16 cellular contexts compared by ENCODE assay signal in genomic region chr14:56797569-56798446, GRCh38. TPM values are rescaled to one million over a fixed set of nuclear protein-coding genes. Genes with fewer than 3 reads are reported as not detected.
A peak's percentile ranks its signal among the peaks of the same experiment; 100 is the strongest.
DNase-seq lines count a peak whose midpoint lies in the region; ATAC-seq and TF ChIP-seq lines count a peak whose summit lies in the region.
"Had no signal": no experiment of that assay in that cellular context is flagged by ENCODE, and none has a peak within 500 bp of the region (broad histone marks: within the 10 kb centered on the region; RNA-seq: fewer than 3 reads in every experiment).

No MANE protein-coding gene starts in this region.

- H3K36me3 ChIP-seq in iPS-20b (ENCODE audit: insufficient read depth, low read depth, low read length) (peaks cover 33% of the 10 kb centered on the region), rectal smooth muscle tissue (ENCODE audit: control insufficient read depth, insufficient read depth, low read length) (no peaks in the 10 kb centered on the region)
- H3K36me3 ChIP-seq: uterus had no signal

- DNase-seq in Daoy (ENCODE audit: low read depth) (peak; percentile 8), AG08396 (ENCODE audit: low spot score) (no peak), AML-193 (lab: John Stamatoyannopoulos, UW) (no peak), DMS114 treated with DMSO at 0.1 percent for 48 hours (lab: John Stamatoyannopoulos, UW; ENCODE audit: unreplicated experiment) (no peak)
- DNase-seq: activated CD4-positive, alpha-beta T cell treated with anti-CD3 and anti-CD28 coated beads, Interleukin-2, amount 50 U/mL, for 4 hours; NCI-H2029 treated with DMSO at 0.1 percent for 48 hours; occipital lobe; T-cell; uterus had no signal

- H3K27me3 ChIP-seq in iPS-20b (ENCODE audit: insufficient read depth, low read length) = peaks cover 100% of the 10 kb centered on the region
- H3K27me3 ChIP-seq in rectal smooth muscle tissue (ENCODE audit: control insufficient read depth, insufficient read depth, low read length) = peaks cover 48% of the 10 kb centered on the region

- no peaks in the 10 kb centered on the region for H3K9me3 ChIP-seq in iPS-20b (ENCODE audit: insufficient read depth, low read depth, low read length)
- H3K9me3 ChIP-seq: uterus had no signal

- ATAC-seq in SK-N-SH treated with all-trans-retinoic acid at 6 μM for 48 hours (peak; percentile 33), GM19397 (IDR thresholded peaks at IDR 0.05; ENCODE audit: unreplicated experiment) (no peak)
- ATAC-seq: HCT116, T-cell had no signal

- H3K27ac ChIP-seq in iPS-20b (ENCODE audit: low read length) (no peak overlapping the region), rectal smooth muscle tissue (ENCODE audit: low read depth, low read length) (no peak overlapping the region)
- H3K27ac ChIP-seq: C4-2B, KMS-11, uterus had no signal

- peak overlapping the region; percentile 89; the same call in 1 of the 2 replicates for H3K4me3 ChIP-seq in iPS-20b (ENCODE audit: low read length)
- H3K4me3 ChIP-seq in rectal smooth muscle tissue (ENCODE audit: low read length) = peak overlapping the region; percentile 24

- H3K4me1 ChIP-seq in iPS-20b (ENCODE audit: insufficient read depth, low read length) (peaks cover 45% of the 10 kb centered on the region; the same call in 1 of the 2 replicates), rectal smooth muscle tissue (ENCODE audit: control insufficient read depth, insufficient read depth, low read length) (no peaks in the 10 kb centered on the region)

- peak overlapping the region; percentile 50; the same call in 1 of the 2 replicates for H3K9ac ChIP-seq in iPS-20b (ENCODE audit: low read depth, low read length)
- H3K9ac ChIP-seq in rectal smooth muscle tissue (ENCODE audit: low read length) = no peak overlapping the region
- H3K9ac ChIP-seq: KMS-11 had no signal

TF ChIP-seq in SK-N-SH treated with all-trans-retinoic acid at 6 μM for 48 hours, 23 proteins besides CTCF, POLR2A, EP300 and RAD21:
- TF ChIP-seq BACH2 (CRISPR knock-in tag; IDR thresholded peaks at IDR 0.05; ENCODE audit: borderline replicate concordance) = no peak
- TF ChIP-seq SNAI2 (CRISPR knock-in tag; IDR thresholded peaks at IDR 0.05) = no peak
- no peak for TF ChIP-seq ZFP30 (CRISPR knock-in tag; IDR thresholded peaks at IDR 0.05)
- TF ChIP-seq CREB5 (CRISPR knock-in tag; IDR thresholded peaks at IDR 0.05; ENCODE audit: low read depth) = no peak
- TF ChIP-seq, protein P1, sequence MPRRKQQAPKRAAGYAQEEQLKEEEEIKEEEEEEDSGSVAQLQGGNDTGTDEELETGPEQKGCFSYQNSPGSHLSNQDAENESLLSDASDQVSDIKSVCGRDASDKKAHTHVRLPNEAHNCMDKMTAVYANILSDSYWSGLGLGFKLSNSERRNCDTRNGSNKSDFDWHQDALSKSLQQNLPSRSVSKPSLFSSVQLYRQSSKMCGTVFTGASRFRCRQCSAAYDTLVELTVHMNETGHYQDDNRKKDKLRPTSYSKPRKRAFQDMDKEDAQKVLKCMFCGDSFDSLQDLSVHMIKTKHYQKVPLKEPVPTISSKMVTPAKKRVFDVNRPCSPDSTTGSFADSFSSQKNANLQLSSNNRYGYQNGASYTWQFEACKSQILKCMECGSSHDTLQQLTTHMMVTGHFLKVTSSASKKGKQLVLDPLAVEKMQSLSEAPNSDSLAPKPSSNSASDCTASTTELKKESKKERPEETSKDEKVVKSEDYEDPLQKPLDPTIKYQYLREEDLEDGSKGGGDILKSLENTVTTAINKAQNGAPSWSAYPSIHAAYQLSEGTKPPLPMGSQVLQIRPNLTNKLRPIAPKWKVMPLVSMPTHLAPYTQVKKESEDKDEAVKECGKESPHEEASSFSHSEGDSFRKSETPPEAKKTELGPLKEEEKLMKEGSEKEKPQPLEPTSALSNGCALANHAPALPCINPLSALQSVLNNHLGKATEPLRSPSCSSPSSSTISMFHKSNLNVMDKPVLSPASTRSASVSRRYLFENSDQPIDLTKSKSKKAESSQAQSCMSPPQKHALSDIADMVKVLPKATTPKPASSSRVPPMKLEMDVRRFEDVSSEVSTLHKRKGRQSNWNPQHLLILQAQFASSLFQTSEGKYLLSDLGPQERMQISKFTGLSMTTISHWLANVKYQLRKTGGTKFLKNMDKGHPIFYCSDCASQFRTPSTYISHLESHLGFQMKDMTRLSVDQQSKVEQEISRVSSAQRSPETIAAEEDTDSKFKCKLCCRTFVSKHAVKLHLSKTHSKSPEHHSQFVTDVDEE (CRISPR knock-in tag; IDR thresholded peaks at IDR 0.05) = no peak
- TF ChIP-seq ZNF8 (CRISPR knock-in tag; IDR thresholded peaks at IDR 0.05) = no peak
- no peak for TF ChIP-seq GLIS3 (CRISPR knock-in tag; IDR thresholded peaks at IDR 0.05)
- TF ChIP-seq, protein P2, sequence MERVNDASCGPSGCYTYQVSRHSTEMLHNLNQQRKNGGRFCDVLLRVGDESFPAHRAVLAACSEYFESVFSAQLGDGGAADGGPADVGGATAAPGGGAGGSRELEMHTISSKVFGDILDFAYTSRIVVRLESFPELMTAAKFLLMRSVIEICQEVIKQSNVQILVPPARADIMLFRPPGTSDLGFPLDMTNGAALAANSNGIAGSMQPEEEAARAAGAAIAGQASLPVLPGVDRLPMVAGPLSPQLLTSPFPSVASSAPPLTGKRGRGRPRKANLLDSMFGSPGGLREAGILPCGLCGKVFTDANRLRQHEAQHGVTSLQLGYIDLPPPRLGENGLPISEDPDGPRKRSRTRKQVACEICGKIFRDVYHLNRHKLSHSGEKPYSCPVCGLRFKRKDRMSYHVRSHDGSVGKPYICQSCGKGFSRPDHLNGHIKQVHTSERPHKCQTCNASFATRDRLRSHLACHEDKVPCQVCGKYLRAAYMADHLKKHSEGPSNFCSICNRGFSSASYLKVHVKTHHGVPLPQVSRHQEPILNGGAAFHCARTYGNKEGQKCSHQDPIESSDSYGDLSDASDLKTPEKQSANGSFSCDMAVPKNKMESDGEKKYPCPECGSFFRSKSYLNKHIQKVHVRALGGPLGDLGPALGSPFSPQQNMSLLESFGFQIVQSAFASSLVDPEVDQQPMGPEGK (CRISPR knock-in tag; IDR thresholded peaks at IDR 0.05; ENCODE audit: borderline replicate concordance) = no peak
- TF ChIP-seq POU6F1 (CRISPR knock-in tag; IDR thresholded peaks at IDR 0.05; ENCODE audit: borderline replicate concordance, low read depth) = no peak
- no peak for TF ChIP-seq ZNF565 (CRISPR knock-in tag; conservative IDR thresholded peaks at IDR 0.05; ENCODE audit: low read depth)
- no peak for TF ChIP-seq PPARA (CRISPR knock-in tag; IDR thresholded peaks at IDR 0.05; ENCODE audit: borderline replicate concordance)
- no peak for TF ChIP-seq ZC3H10 (CRISPR knock-in tag; IDR thresholded peaks at IDR 0.05)
- no peak for TF ChIP-seq ESRRG (CRISPR knock-in tag; IDR thresholded peaks at IDR 0.05)
- TF ChIP-seq, protein P3, sequence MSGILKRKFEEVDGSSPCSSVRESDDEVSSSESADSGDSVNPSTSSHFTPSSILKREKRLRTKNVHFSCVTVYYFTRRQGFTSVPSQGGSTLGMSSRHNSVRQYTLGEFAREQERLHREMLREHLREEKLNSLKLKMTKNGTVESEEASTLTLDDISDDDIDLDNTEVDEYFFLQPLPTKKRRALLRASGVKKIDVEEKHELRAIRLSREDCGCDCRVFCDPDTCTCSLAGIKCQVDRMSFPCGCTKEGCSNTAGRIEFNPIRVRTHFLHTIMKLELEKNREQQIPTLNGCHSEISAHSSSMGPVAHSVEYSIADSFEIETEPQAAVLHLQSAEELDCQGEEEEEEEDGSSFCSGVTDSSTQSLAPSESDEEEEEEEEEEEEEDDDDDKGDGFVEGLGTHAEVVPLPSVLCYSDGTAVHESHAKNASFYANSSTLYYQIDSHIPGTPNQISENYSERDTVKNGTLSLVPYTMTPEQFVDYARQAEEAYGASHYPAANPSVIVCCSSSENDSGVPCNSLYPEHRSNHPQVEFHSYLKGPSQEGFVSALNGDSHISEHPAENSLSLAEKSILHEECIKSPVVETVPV (CRISPR knock-in tag; IDR thresholded peaks at IDR 0.05) = no peak
- no peak for TF ChIP-seq OSR1 (CRISPR knock-in tag; IDR thresholded peaks at IDR 0.05)
- TF ChIP-seq ARNTL (CRISPR knock-in tag; IDR thresholded peaks at IDR 0.05; ENCODE audit: borderline replicate concordance, low read depth) = no peak
- TF ChIP-seq TCF4 (CRISPR knock-in tag; IDR thresholded peaks at IDR 0.05; ENCODE audit: borderline replicate concordance) = no peak

RNA-seq across cellular contexts. Expression of gene OTX2, which starts 12.5 kb away (rescaled TPM):
- 2.5 and 4.5 TPM in 2 replicates for total RNA-seq in Daoy (2014; rRNA removed; shearing (Covaris generic))
- total RNA-seq: occipital lobe, uterus had no signal
